Comparison of ENCODE assay signal across 15 cellular contexts in the genomic region with DNA sequence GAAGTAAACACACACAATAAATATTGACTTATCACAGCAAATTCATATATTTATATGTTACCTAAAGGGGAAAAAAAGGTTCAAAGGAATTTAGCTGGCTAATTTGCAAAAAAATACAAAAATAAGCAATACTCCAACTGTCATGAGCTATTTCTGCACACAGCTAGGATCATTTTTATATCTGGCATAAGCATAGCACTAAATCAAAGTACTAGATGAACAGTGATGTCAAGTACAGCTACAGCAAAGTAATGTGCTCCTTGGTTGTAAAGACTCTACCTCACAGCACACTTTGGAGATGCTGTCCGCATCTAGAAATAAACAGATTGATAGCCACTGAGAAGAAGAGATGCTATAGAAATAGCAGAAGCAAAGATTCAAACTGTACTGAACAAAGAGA.
"Had no signal": no experiment of that assay in that cellular context is flagged by ENCODE, and none has a peak within 500 bp of the region (broad histone marks: within the 10 kb centered on the region; RNA-seq: fewer than 3 reads in every experiment).

No MANE protein-coding gene starts in this region.

- H3K9me3 Mint-ChIP-seq: activated CD8-positive, alpha-beta T cell treated with anti-CD3 and anti-CD28 coated beads for 36 hours; dendritic cell treated with granulocyte-macrophage colony-stimulating factor and Interleukin-4, amounts not matched to agents 40 ng/mL and 50 ng/mL, for 4 days; memory B cell; naive B cell; type B pancreatic cell had no signal

- H3K27me3 ChIP-seq: hepatocyte, pancreas, suprapubic skin had no signal

- H3K4me3 ChIP-seq: hepatocyte, mucosa of descending colon, pancreas, suprapubic skin had no signal

- H3K27ac ChIP-seq: pancreas, suprapubic skin had no signal

- H3K36me3 ChIP-seq: pancreas had no signal

- H3K4me1 Mint-ChIP-seq: memory B cell, naive B cell had no signal

- H3K4me3 Mint-ChIP-seq: activated CD4-positive, alpha-beta T cell treated with anti-CD3 and anti-CD28 coated beads, Interleukin-2, amount 10 ng/mL, durations not matched to agents 24 days and 14 days; activated CD8-positive, alpha-beta T cell treated with anti-CD3 and anti-CD28 coated beads for 36 hours; dendritic cell treated with granulocyte-macrophage colony-stimulating factor and Interleukin-4, amounts not matched to agents 40 ng/mL and 50 ng/mL, for 4 days; memory B cell; naive B cell; type B pancreatic cell had no signal

- ATAC-seq: activated CD8-positive, alpha-beta T cell treated with anti-CD3 and anti-CD28 coated beads for 36 hours; stimulated activated naive CD8-positive, alpha-beta T cell treated with anti-CD3 and anti-CD28 coated beads, Interleukin-15, Interleukin-2, amounts not matched to agents 100 U/mL and 50 U/mL, for 24 hours had no signal

- H3K36me3 Mint-ChIP-seq: memory B cell, naive B cell had no signal

- H3K27me3 Mint-ChIP-seq: activated CD8-positive, alpha-beta T cell treated with anti-CD3 and anti-CD28 coated beads for 36 hours; dendritic cell treated with granulocyte-macrophage colony-stimulating factor and Interleukin-4, amounts not matched to agents 40 ng/mL and 50 ng/mL, for 4 days; type B pancreatic cell had no signal

- H3K27ac Mint-ChIP-seq: activated CD4-positive, alpha-beta T cell treated with anti-CD3 and anti-CD28 coated beads, Interleukin-2, amount 10 ng/mL, durations not matched to agents 24 days and 14 days; activated CD8-positive, alpha-beta T cell treated with anti-CD3 and anti-CD28 coated beads for 36 hours; dendritic cell treated with granulocyte-macrophage colony-stimulating factor and Interleukin-4, amounts not matched to agents 40 ng/mL and 50 ng/mL, for 4 days; memory B cell; naive B cell; type B pancreatic cell had no signal

- H3K9me3 ChIP-seq: mucosa of descending colon, pancreas, suprapubic skin had no signal

- DNase-seq: activated CD4-positive, alpha-beta T cell treated with anti-CD3 and anti-CD28 coated beads, Interleukin-2, amount 10 ng/mL, durations not matched to agents 24 days and 14 days; activated CD8-positive, alpha-beta T cell treated with anti-CD3 and anti-CD28 coated beads for 36 hours; activated naive CD4-positive, alpha-beta T cell treated with anti-CD3 and anti-CD28 coated beads, Interleukin-2, amount 50 U/mL, for 16 hours; activated T-cell treated with anti-CD3 and anti-CD28 coated beads, Interleukin-2, amount 50 U/mL, for 1 hour; effector CD8-positive, alpha-beta T cell; left cardiac atrium; mucosa of descending colon; naive B cell; pancreas; stimulated activated naive CD8-positive, alpha-beta T cell treated with anti-CD3 and anti-CD28 coated beads, Interleukin-15, Interleukin-2, amounts not matched to agents 100 U/mL and 50 U/mL, for 24 hours had no signal
